In the genomic region with DNA sequence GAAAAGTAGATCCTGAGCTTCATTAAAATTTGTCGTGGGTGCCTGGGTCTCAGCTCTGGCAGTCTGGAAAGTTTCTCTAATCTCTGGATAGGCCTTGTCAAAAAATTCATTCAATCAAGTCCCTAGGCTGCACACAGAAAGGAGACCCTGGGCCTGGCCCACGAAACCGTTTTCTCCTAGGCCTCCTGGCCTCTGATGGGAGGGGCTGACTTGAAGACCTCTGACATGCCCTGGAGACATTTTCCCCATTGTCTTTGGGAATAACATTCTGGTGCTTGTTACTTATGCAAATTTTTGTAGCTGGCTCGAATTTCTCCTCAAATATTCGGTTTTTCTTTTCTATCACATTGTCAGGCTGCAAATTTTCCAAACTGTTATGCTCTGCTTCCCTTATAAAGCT, we compare ENCODE assay signal across 29 cellular contexts.
"Had no signal": no experiment of that assay in that cellular context is flagged by ENCODE, and none has a peak within 500 bp of the region (broad histone marks: within the 10 kb centered on the region; RNA-seq: fewer than 3 reads in every experiment).

No MANE protein-coding gene starts in this region.

- H3K4me1 ChIP-seq: ascending aorta, breast epithelium, colonic mucosa, esophagus squamous epithelium had no signal

- DNase-seq: activated CD4-positive, alpha-beta memory T cell treated with anti-CD3 and anti-CD28 coated beads, Interleukin-2, amount 10 ng/mL, durations not matched to agents 7 days and 5 days; activated CD4-positive, alpha-beta T cell treated with anti-CD3 and anti-CD28 coated beads for 36 hours; activated CD4-positive, alpha-beta T cell treated with anti-CD3 and anti-CD28 coated beads, Interleukin-2, amount 10 ng/mL, durations not matched to agents 24 days and 14 days; activated CD4-positive, alpha-beta T cell treated with anti-CD3 and anti-CD28 coated beads, Interleukin-2, amount 50 U/mL, for 4 hours; activated CD4-positive, CD25-positive, alpha-beta regulatory T cell; activated CD4-positive, CD25-positive, alpha-beta regulatory T cell treated with anti-CD3 and anti-CD28 coated beads, Interleukin-2, amount 50 U/mL, for 72 hours; activated CD8-positive, alpha-beta memory T cell treated with anti-CD3 and anti-CD28 coated beads, Interleukin-2, amount 50 U/mL, for 48 hours; activated gamma-delta T cell; activated naive CD4-positive, alpha-beta T cell; activated naive CD4-positive, alpha-beta T cell treated with anti-CD3 and anti-CD28 coated beads, Interleukin-2, amount 10 ng/mL, durations not matched to agents 7 days and 5 days; activated naive CD8-positive, alpha-beta T cell treated with anti-CD3 and anti-CD28 coated beads, Interleukin-2, amount 10 ng/mL, durations not matched to agents 7 days and 5 days; activated T-cell treated with anti-CD3 and anti-CD28 coated beads for 4 hours; activated T-cell treated with anti-CD3 and anti-CD28 coated beads, Interleukin-2, amount 50 U/mL, for 24 hours; activated T-cell treated with anti-CD3 and anti-CD28 coated beads, Interleukin-2, amount 50 U/mL, for 72 hours; central memory CD4-positive, alpha-beta T cell; cerebellar nuclear complex; colonic mucosa; effector CD8-positive, alpha-beta T cell; esophagus squamous epithelium; foreskin melanocyte; head of caudate nucleus; T-helper 2 cell had no signal

- H3K36me3 ChIP-seq: ascending aorta, breast epithelium, cardiac muscle cell, colonic mucosa, esophagus squamous epithelium had no signal

- H3K4me3 ChIP-seq: ascending aorta, breast epithelium, cardiac muscle cell, colonic mucosa, esophagus squamous epithelium had no signal

- FAIRE-seq: endometrium, endothelial cell of umbilical vein had no signal

- H3K27ac ChIP-seq: ascending aorta, breast epithelium, cardiac muscle cell, colonic mucosa, epithelial cell of prostate, esophagus squamous epithelium, VCaP had no signal

- H3K9me3 ChIP-seq: ascending aorta, breast epithelium, colonic mucosa, esophagus squamous epithelium had no signal

- H3K27me3 ChIP-seq: ascending aorta, breast epithelium, cardiac muscle cell, colonic mucosa, esophagus squamous epithelium had no signal
